In the genomic region with DNA sequence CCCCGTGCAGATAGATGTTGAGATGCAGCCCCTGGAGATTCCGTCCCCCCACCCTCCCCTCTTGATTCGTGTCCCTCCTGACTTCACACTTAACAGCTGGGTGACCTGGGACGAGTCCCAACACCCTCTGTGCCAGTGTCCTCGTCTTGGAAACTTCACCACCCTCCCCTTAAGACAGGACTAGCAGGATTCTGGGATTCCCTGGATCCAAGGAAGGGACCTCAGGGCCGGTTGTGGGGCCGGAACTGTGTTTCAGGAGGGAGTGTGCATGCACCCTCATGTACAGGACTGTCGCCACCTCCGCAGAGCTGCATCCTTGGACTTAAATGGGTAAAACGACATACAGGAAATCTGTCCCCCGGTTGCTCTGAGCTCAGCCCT, we compare ENCODE assay signal across 1 cellular context.
TF ChIP-seq lines count a peak whose summit lies in the region.

No MANE protein-coding gene starts in this region.

TF ChIP-seq in GM12878, 131 proteins besides CTCF, POLR2A, EP300 and RAD21:
- TF ChIP-seq MTA2 (IDR thresholded peaks at IDR 0.05; ENCODE audit: low read depth) (no peak), ZNF217 (IDR thresholded peaks at IDR 0.05) (no peak), SRF (IDR thresholded peaks at IDR 0.05; ENCODE audit: low read depth in 2 of 2, low read length in 2 of 2) (peak; percentile 62 to 66; a peak in 2 of 4 replicates), SMC3 (IDR thresholded peaks at IDR 0.05; ENCODE audit: borderline replicate concordance, low read length) (no peak), CREM (IDR thresholded peaks at IDR 0.05; ENCODE audit: low read depth) (no peak), IKZF1 (conservative IDR thresholded peaks at IDR 0.05) (peak; percentile 21), BACH1 (IDR thresholded peaks at IDR 0.05; ENCODE audit: borderline replicate concordance) (0 out of 2 replicates have a peak, but pooled peaks have one; percentile 25), IKZF2 (IDR thresholded peaks at IDR 0.05) (peak in 1 of 2 experiments; percentile 9; a peak in 1 of 4 replicates)
